ENCODE assay signal across 22 cellular contexts in genomic region chr11:123393312-123393927, GRCh38.
"Had no signal": no experiment of that assay in that cellular context is flagged by ENCODE, and none has a peak within 500 bp of the region (broad histone marks: within the 10 kb centered on the region; RNA-seq: fewer than 3 reads in every experiment).

No MANE protein-coding gene starts in this region.

- H3K36me3 ChIP-seq: ascending aorta, breast epithelium, left ventricle myocardium inferior, neutrophil had no signal

- H3K9me3 Mint-ChIP-seq: activated naive CD4-positive, alpha-beta T cell treated with anti-CD3 and anti-CD28 coated beads for 36 hours; activated naive CD8-positive, alpha-beta T cell treated with anti-CD3 and anti-CD28 coated beads, Interleukin-2, amount 50 U/mL, for 24 hours; activated T-helper 17 cell treated with anti-CD3 and anti-CD28 coated beads, Interleukin-2, amount 50 U/mL, for 72 hours; memory B cell; naive thymus-derived CD8-positive, alpha-beta T cell; stimulated activated memory B cell treated with anti-CD40 and anti-IgM and Interleukin-4, amounts not matched to agents 10 μg/mL and 1 μg/mL and 100 μg/mL, for 72 hours; WTC11 had no signal

- H3K27ac Mint-ChIP-seq: activated naive CD4-positive, alpha-beta T cell treated with anti-CD3 and anti-CD28 coated beads for 36 hours; activated naive CD8-positive, alpha-beta T cell treated with anti-CD3 and anti-CD28 coated beads, Interleukin-2, amount 50 U/mL, for 24 hours; activated T-helper 17 cell treated with anti-CD3 and anti-CD28 coated beads, Interleukin-2, amount 50 U/mL, for 72 hours; memory B cell; naive thymus-derived CD8-positive, alpha-beta T cell; stimulated activated memory B cell treated with anti-CD40 and anti-IgM and Interleukin-4, amounts not matched to agents 10 μg/mL and 1 μg/mL and 100 μg/mL, for 72 hours; WTC11 had no signal

- H3K9me3 ChIP-seq: ascending aorta, breast epithelium, left ventricle myocardium inferior, neutrophil had no signal

- H3K4me3 ChIP-seq: ascending aorta, breast epithelium, left ventricle myocardium inferior had no signal

- H3K4me3 Mint-ChIP-seq: activated naive CD4-positive, alpha-beta T cell treated with anti-CD3 and anti-CD28 coated beads for 36 hours; activated naive CD8-positive, alpha-beta T cell treated with anti-CD3 and anti-CD28 coated beads, Interleukin-2, amount 50 U/mL, for 24 hours; activated T-helper 17 cell treated with anti-CD3 and anti-CD28 coated beads, Interleukin-2, amount 50 U/mL, for 72 hours; memory B cell; naive thymus-derived CD8-positive, alpha-beta T cell; stimulated activated memory B cell treated with anti-CD40 and anti-IgM and Interleukin-4, amounts not matched to agents 10 μg/mL and 1 μg/mL and 100 μg/mL, for 72 hours; WTC11 had no signal

- FAIRE-seq: kidney, TTC549, urothelium cell line had no signal

- H3K27me3 Mint-ChIP-seq: memory B cell; stimulated activated memory B cell treated with anti-CD40 and anti-IgM and Interleukin-4, amounts not matched to agents 10 μg/mL and 1 μg/mL and 100 μg/mL, for 72 hours had no signal

- H3K27ac ChIP-seq: ascending aorta, breast epithelium, left ventricle myocardium inferior, neutrophil, parathyroid adenoma had no signal

- ATAC-seq: activated naive CD8-positive, alpha-beta T cell treated with anti-CD3 and anti-CD28 coated beads, Interleukin-2, amount 50 U/mL, for 24 hours; activated T-helper 17 cell treated with anti-CD3 and anti-CD28 coated beads, Interleukin-2, amount 50 U/mL, for 72 hours; naive thymus-derived CD8-positive, alpha-beta T cell; stimulated activated memory B cell treated with anti-CD40 and anti-IgM and Interleukin-4, amounts not matched to agents 10 μg/mL and 1 μg/mL and 100 μg/mL, for 72 hours; WTC11 had no signal

- H3K27me3 ChIP-seq: ascending aorta, breast epithelium had no signal

- DNase-seq: activated CD4-positive, alpha-beta T cell treated with anti-CD3 and anti-CD28 coated beads for 4 hours; activated CD8-positive, alpha-beta memory T cell treated with anti-CD3 and anti-CD28 coated beads for 24 hours; activated naive CD4-positive, alpha-beta T cell treated with anti-CD3 and anti-CD28 coated beads for 36 hours; activated naive CD8-positive, alpha-beta T cell treated with anti-CD3 and anti-CD28 coated beads, Interleukin-2, amount 50 U/mL, for 24 hours; activated T-cell treated with anti-CD3 and anti-CD28 coated beads for 4 hours; cerebellar nuclear complex; effector memory CD4-positive, alpha-beta T cell; foreskin fibroblast; hypothalamus; kidney; left ventricle myocardium inferior; naive thymus-derived CD8-positive, alpha-beta T cell had no signal

- H3K4me1 ChIP-seq: ascending aorta, breast epithelium, parathyroid adenoma had no signal

- H3K36me3 Mint-ChIP-seq: memory B cell; naive thymus-derived CD8-positive, alpha-beta T cell; stimulated activated memory B cell treated with anti-CD40 and anti-IgM and Interleukin-4, amounts not matched to agents 10 μg/mL and 1 μg/mL and 100 μg/mL, for 72 hours; WTC11 had no signal

- H3K4me1 Mint-ChIP-seq: memory B cell; naive thymus-derived CD8-positive, alpha-beta T cell; stimulated activated memory B cell treated with anti-CD40 and anti-IgM and Interleukin-4, amounts not matched to agents 10 μg/mL and 1 μg/mL and 100 μg/mL, for 72 hours had no signal
